In the genomic region with DNA sequence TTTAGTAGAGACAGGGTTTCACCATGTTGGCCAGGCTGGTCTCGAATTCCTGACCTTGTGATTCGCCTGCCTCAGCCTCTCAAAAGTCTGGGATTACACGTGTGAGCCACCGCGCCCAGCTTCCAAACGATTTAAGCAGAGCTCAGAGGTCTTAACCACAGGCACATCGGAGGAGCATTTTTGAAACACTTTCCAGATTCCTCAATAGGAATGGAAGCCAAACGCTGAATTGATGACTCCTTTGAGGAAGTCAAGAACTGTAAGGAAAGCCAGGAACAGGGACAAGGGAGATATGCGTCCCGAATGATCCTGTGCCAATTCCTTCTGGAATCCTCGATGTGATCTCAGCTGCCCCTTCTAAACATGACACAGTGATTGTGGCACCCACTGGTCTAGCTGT, we compare ENCODE assay signal across 27 cellular contexts. TPM values are rescaled to one million over a fixed set of nuclear protein-coding genes. Genes with fewer than 3 reads are reported as not detected.
DNase-seq lines count a peak whose midpoint lies in the region; ATAC-seq and TF ChIP-seq lines count a peak whose summit lies in the region.
"Had no signal": no experiment of that assay in that cellular context is flagged by ENCODE, and none has a peak within 500 bp of the region (broad histone marks: within the 10 kb centered on the region; RNA-seq: fewer than 3 reads in every experiment).

No MANE protein-coding gene starts in this region.

- ATAC-seq in HG02884 (IDR thresholded peaks at IDR 0.05; ENCODE audit: unreplicated experiment) (no peak), GM18502 (IDR thresholded peaks at IDR 0.05; ENCODE audit: poor library complexity, unreplicated experiment) (no peak)
- ATAC-seq: body of pancreas; esophagus mucosa; stimulated activated naive CD8-positive, alpha-beta T cell treated with anti-CD3 and anti-CD28 coated beads, Interleukin-15, Interleukin-2, amounts not matched to agents 100 U/mL and 50 U/mL, for 24 hours had no signal

- H3K27me3 ChIP-seq in AG04450 (ENCODE audit: control insufficient read depth, insufficient read depth, low read length), result no peaks in the 10 kb centered on the region
- no peaks in the 10 kb centered on the region for H3K27me3 ChIP-seq in adipocyte (replicated peaks; ENCODE audit: control insufficient read depth, insufficient read depth, low read length)
- H3K27me3 ChIP-seq: BLaER1 treated with 17β-estradiol and CSF1 and Interleukin-3, amounts not matched to agents 10 nM and 100 nM; body of pancreas; vagina had no signal

- no peaks in the 10 kb centered on the region for H3K4me1 ChIP-seq in adipocyte (ENCODE audit: control insufficient read depth, insufficient read depth, low read length)
- H3K4me1 ChIP-seq: BLaER1 treated with 17β-estradiol and CSF1 and Interleukin-3, amounts not matched to agents 10 nM and 100 nM; body of pancreas; HAP-1; parathyroid adenoma; vagina had no signal

- H3K27ac ChIP-seq in AG04450 (ENCODE audit: low read depth, low read length), result no peak overlapping the region
- H3K27ac ChIP-seq: BLaER1 treated with 17β-estradiol and CSF1 and Interleukin-3, amounts not matched to agents 10 nM and 100 nM; body of pancreas; parathyroid adenoma; PC-9; SK-N-MC; vagina had no signal

- DNase-seq in AG04450 (ENCODE audit: low read depth, low spot score), result peak; percentile 18
- peak; percentile 61 for DNase-seq in GM04503 (ENCODE audit: low read depth)
- DNase-seq in adipocyte (ENCODE audit: low read depth), result peak; percentile 1
- peak; percentile 21 for DNase-seq in fibroblast of villous mesenchyme (ENCODE audit: low read depth)
- DNase-seq in KBM-7, result no peak
- DNase-seq in KG1 (lab: John Stamatoyannopoulos, UW), result no peak
- DNase-seq: activated CD4-positive, alpha-beta T cell treated with anti-CD3 and anti-CD28 coated beads, Interleukin-2, amount 50 U/mL, for 4 hours; activated T-cell treated with anti-CD3 and anti-CD28 coated beads, Interleukin-2, amount 50 U/mL, for 48 hours; NCI-H1105 treated with DMSO at 0.1 percent for 48 hours; NCI-H2029; NCI-H526; PC-9; stimulated activated CD4-positive, alpha-beta T cell treated with anti-CD3 and anti-CD28 coated beads, Interleukin-1b, Interleukin-23, amount 100 ng/mL, for 48 hours; stimulated activated naive CD8-positive, alpha-beta T cell treated with anti-CD3 and anti-CD28 coated beads, Interleukin-15, Interleukin-2, amounts not matched to agents 100 U/mL and 50 U/mL, for 24 hours had no signal

- H3K9me3 ChIP-seq in AG04450 (ENCODE audit: control insufficient read depth, insufficient read depth, low read length) (no peaks in the 10 kb centered on the region; the same call in 1 of the 2 replicates), adipocyte (ENCODE audit: control insufficient read depth, low read length) (no peaks in the 10 kb centered on the region)
- H3K9me3 ChIP-seq: BLaER1 treated with 17β-estradiol and CSF1 and Interleukin-3, amounts not matched to agents 10 nM and 100 nM; body of pancreas; HAP-1; vagina had no signal

- in situ Hi-C loops in KBM-7 (cut with MboI; ENCODE audit: low pct_unique_long_range_greater_than_20kb, low sequenced_read_pairs), result no loop called here

- H3K4me3 ChIP-seq in AG04450 (ENCODE audit: low read depth, low read length) (no peak overlapping the region), adipocyte (ENCODE audit: low read length) (no peak overlapping the region), fibroblast of villous mesenchyme (ENCODE audit: low read depth, low read length) (no peak overlapping the region)
- H3K4me3 ChIP-seq: BLaER1 treated with 17β-estradiol and CSF1 and Interleukin-3, amounts not matched to agents 10 nM and 100 nM; body of pancreas; HAP-1; PC-9; SK-N-MC; vagina had no signal

- no peak overlapping the region for H3K9ac ChIP-seq in adipocyte (ENCODE audit: low read length)
- H3K9ac ChIP-seq: BLaER1 treated with 17β-estradiol and CSF1 and Interleukin-3, amounts not matched to agents 10 nM and 100 nM; parathyroid adenoma had no signal

- CTCF ChIA-PET in AG04450 (lab: Charles Lee), result no interaction called here

- no peak for TF ChIP-seq CTCF in AG04450 (IDR thresholded peaks at IDR 0.05; ENCODE audit: low read depth, low read length)
- TF ChIP-seq CTCF in fibroblast of villous mesenchyme (IDR thresholded peaks at IDR 0.05; ENCODE audit: insufficient read depth, low read depth, low read length), result no peak

- H3K36me3 ChIP-seq in adipocyte (ENCODE audit: control insufficient read depth, insufficient read depth, low read length, severe bottlenecking), result no peaks in the 10 kb centered on the region
- H3K36me3 ChIP-seq: BLaER1 treated with 17β-estradiol and CSF1 and Interleukin-3, amounts not matched to agents 10 nM and 100 nM; HAP-1; vagina had no signal

- POLR2A ChIA-PET in AG04450 (lab: Yijun Ruan, JAX), result no interaction called here

RNA-seq across cellular contexts. Expression of a gene that starts 40.0 kb away (rescaled TPM):
- polyA plus RNA-seq in AG04450 (2011; rRNA removed), result not detected in 2 replicates
- polyA minus RNA-seq in AG04450 (2011; rRNA and poly(A)+ RNA removed), result not detected in 2 replicates
- not detected in 2 replicates for total RNA-seq in fibroblast of villous mesenchyme
- total RNA-seq: A172, body of pancreas, dermis microvascular lymphatic vessel endothelial cell, esophagus mucosa, MCF 10A, PC-9 had no signal
- polyA plus RNA-seq: IgD-negative memory B cell had no signal

Comparison
In these comparisons a context has a peak if more than half of its experiments do, and no peak if none do; other contexts are left out.
1. DNase-seq: peak in AG04450 (single experiment), GM04503 (single experiment), adipocyte (single experiment) and fibroblast of villous mesenchyme (single experiment); none in KBM-7 (single experiment) and KG1 (single experiment).